ENCODE assay signal across 1 cellular context in genomic region chr13:41137951-41138350, GRCh38.
TF ChIP-seq lines count a peak whose summit lies in the region.

No MANE protein-coding gene starts in this region.

TF ChIP-seq in GM23338, 12 proteins besides CTCF, POLR2A, EP300 and RAD21 (continued from another document):
- TF ChIP-seq ZNF462 (CRISPR knock-in tag; IDR thresholded peaks at IDR 0.05) (no peak), STAT1 (IDR thresholded peaks at IDR 0.05; ENCODE audit: unreplicated experiment) (no peak), ETS1 (IDR thresholded peaks at IDR 0.05) (no peak), EZH2phosphoT487 (IDR thresholded peaks at IDR 0.05; ENCODE audit: unreplicated experiment) (no peak)
